28 cellular contexts compared by ENCODE assay signal in genomic region chr10:124681626-124682552, GRCh38.
DNase-seq lines count a peak whose midpoint lies in the region; ATAC-seq and TF ChIP-seq lines count a peak whose summit lies in the region.
"Had no signal": no experiment of that assay in that cellular context is flagged by ENCODE, and none has a peak within 500 bp of the region (broad histone marks: within the 10 kb centered on the region; RNA-seq: fewer than 3 reads in every experiment).

No MANE protein-coding gene starts in this region.

- intact Hi-C loops in lower lobe of right lung (cut with DNase I) = no loop called here

- no peak for ATAC-seq in CD4-positive, CD25-positive, alpha-beta regulatory T cell (ENCODE audit: low read depth in 2 of 2)
- ATAC-seq in T-helper 17 cell = no peak
- no peak for ATAC-seq in lower lobe of right lung
- ATAC-seq: activated CD8-positive, alpha-beta T cell treated with anti-CD3 and anti-CD28 coated beads for 36 hours; activated naive CD4-positive, alpha-beta T cell treated with anti-CD3 and anti-CD28 coated beads, Interleukin-2, amount 50 U/mL, for 72 hours; activated T-helper 17 cell treated with anti-CD3 and anti-CD28 coated beads, Interleukin-2, amount 50 U/mL, for 72 hours; effector memory CD8-positive, alpha-beta T cell; HCT116; stimulated activated naive CD8-positive, alpha-beta T cell treated with anti-CD3 and anti-CD28 coated beads, Interleukin-15, Interleukin-2, amounts not matched to agents 100 U/mL and 50 U/mL, for 24 hours had no signal

- no peaks in the 10 kb centered on the region for H3K9me3 ChIP-seq in CD4-positive, CD25-positive, alpha-beta regulatory T cell (ENCODE audit: control insufficient read depth in 2 of 2, low read length in 2 of 2)
- H3K9me3 ChIP-seq in T-helper 17 cell (ENCODE audit: control insufficient read depth, low read length, poor library complexity, severe bottlenecking) (no peaks in the 10 kb centered on the region), lower lobe of right lung (no peaks in the 10 kb centered on the region)
- H3K9me3 ChIP-seq: colonic mucosa, thoracic aorta had no signal

- TF ChIP-seq CTCF in lower lobe of right lung (IDR thresholded peaks at IDR 0.05) = no peak

- peaks cover 42 to 96% (median 80%) of the 10 kb centered on the region in 4 donors for H3K4me1 Mint-ChIP-seq in CD4-positive, CD25-positive, alpha-beta regulatory T cell
- peaks cover 71% of the 10 kb centered on the region for H3K4me1 Mint-ChIP-seq in T-helper 17 cell

- peaks cover 34% of the 10 kb centered on the region for H3K36me3 Mint-ChIP-seq in CD4-positive, CD25-positive, alpha-beta regulatory T cell
- peaks cover 11% of the 10 kb centered on the region for H3K36me3 Mint-ChIP-seq in T-helper 17 cell (ENCODE audit: low read depth)

- peaks cover 92% of the 10 kb centered on the region for H3K4me1 ChIP-seq in CD4-positive, CD25-positive, alpha-beta regulatory T cell (ENCODE audit: control insufficient read depth, insufficient read depth, low read length, poor library complexity, severe bottlenecking)
- peaks cover 86% of the 10 kb centered on the region for H3K4me1 ChIP-seq in lower lobe of right lung
- H3K4me1 ChIP-seq: colonic mucosa had no signal

- H3K4me3 ChIP-seq in CD4-positive, CD25-positive, alpha-beta regulatory T cell (ENCODE audit: low read depth, low read length) = no peak overlapping the region
- no peak overlapping the region for H3K4me3 ChIP-seq in lower lobe of right lung
- H3K4me3 ChIP-seq: colonic mucosa, thoracic aorta had no signal

- no peaks in the 10 kb centered on the region for H3K27me3 ChIP-seq in CD4-positive, CD25-positive, alpha-beta regulatory T cell (ENCODE audit: control insufficient read depth, insufficient read depth, low read length)
- no peaks in the 10 kb centered on the region for H3K27me3 ChIP-seq in lower lobe of right lung (ENCODE audit: low read depth)
- H3K27me3 ChIP-seq: colonic mucosa had no signal

- DNase-seq in CD4-positive, CD25-positive, alpha-beta regulatory T cell = no peak
- DNase-seq in T-helper 17 cell (no peak), lower lobe of right lung (peak; percentile 42), substantia nigra (lab: John Stamatoyannopoulos, UW) (no peak), MV-4-11 (lab: John Stamatoyannopoulos, UW) (no peak), COLO668 (lab: John Stamatoyannopoulos, UW; ENCODE audit: unreplicated experiment) (no peak)
- no peak for DNase-seq in activated naive CD4-positive, alpha-beta T cell treated with anti-CD3 and anti-CD28 coated beads, Interleukin-2, amount 50 U/mL, for 16 hours
- DNase-seq: activated CD4-positive, alpha-beta T cell treated with anti-CD3 and anti-CD28 coated beads for 1 hour; activated CD8-positive, alpha-beta memory T cell treated with anti-CD3 and anti-CD28 coated beads, Interleukin-2, amount 50 U/mL, for 48 hours; activated CD8-positive, alpha-beta T cell treated with anti-CD3 and anti-CD28 coated beads for 36 hours; amygdala; colonic mucosa; DMS79; effector memory CD8-positive, alpha-beta T cell; Kasumi-1; NCI-H1417 treated with DMSO at 0.1 percent for 48 hours; NCI-H2029 treated with DMSO at 0.1 percent for 48 hours; NCI-H2227 treated with DMSO at 0.1 percent for 48 hours; NCI-H526 treated with DMSO at 0.1 percent for 48 hours; nucleus accumbens; SHP77; stimulated activated naive CD8-positive, alpha-beta T cell treated with anti-CD3 and anti-CD28 coated beads, Interleukin-15, Interleukin-2, amounts not matched to agents 100 U/mL and 50 U/mL, for 24 hours; T-helper 2 cell had no signal

- H3K4me3 Mint-ChIP-seq in CD4-positive, CD25-positive, alpha-beta regulatory T cell = peak overlapping the region in 1 of 4 donors; percentile 86
- H3K4me3 Mint-ChIP-seq in T-helper 17 cell = peak overlapping the region; percentile 2
- H3K4me3 Mint-ChIP-seq: activated CD8-positive, alpha-beta T cell treated with anti-CD3 and anti-CD28 coated beads for 36 hours; activated T-helper 17 cell treated with anti-CD3 and anti-CD28 coated beads, Interleukin-2, amount 50 U/mL, for 72 hours; effector memory CD8-positive, alpha-beta T cell; mesothelial cell of epicardium had no signal

- no peaks in the 10 kb centered on the region for H3K9me3 Mint-ChIP-seq in CD4-positive, CD25-positive, alpha-beta regulatory T cell
- H3K9me3 Mint-ChIP-seq: activated CD8-positive, alpha-beta T cell treated with anti-CD3 and anti-CD28 coated beads for 36 hours; activated naive CD4-positive, alpha-beta T cell treated with anti-CD3 and anti-CD28 coated beads, Interleukin-2, amount 50 U/mL, for 72 hours; activated T-helper 17 cell treated with anti-CD3 and anti-CD28 coated beads, Interleukin-2, amount 50 U/mL, for 72 hours; effector memory CD8-positive, alpha-beta T cell; mesothelial cell of epicardium had no signal

- H3K27ac ChIP-seq in CD4-positive, CD25-positive, alpha-beta regulatory T cell (ENCODE audit: insufficient read depth, low read length, poor library complexity, severe bottlenecking) = peak overlapping the region; percentile 24
- H3K27ac ChIP-seq in lower lobe of right lung (no peak overlapping the region), substantia nigra (ENCODE audit: low read depth, low read length, poor library complexity, severe bottlenecking) (peak overlapping the region; percentile 75)
- H3K27ac ChIP-seq: colonic mucosa, thoracic aorta had no signal

- H3K36me3 ChIP-seq in CD4-positive, CD25-positive, alpha-beta regulatory T cell (ENCODE audit: control insufficient read depth, insufficient read depth, low read length) = peaks cover 30% of the 10 kb centered on the region
- H3K36me3 ChIP-seq in lower lobe of right lung = peaks cover 21% of the 10 kb centered on the region

- H3K27ac Mint-ChIP-seq in CD4-positive, CD25-positive, alpha-beta regulatory T cell = peak overlapping the region in 1 of 3 donors; percentile 62
- H3K27ac Mint-ChIP-seq in T-helper 17 cell = peak overlapping the region; percentile 96
- H3K27ac Mint-ChIP-seq: activated CD8-positive, alpha-beta T cell treated with anti-CD3 and anti-CD28 coated beads for 36 hours; activated naive CD4-positive, alpha-beta T cell treated with anti-CD3 and anti-CD28 coated beads, Interleukin-2, amount 50 U/mL, for 72 hours; activated T-helper 17 cell treated with anti-CD3 and anti-CD28 coated beads, Interleukin-2, amount 50 U/mL, for 72 hours; mesothelial cell of epicardium had no signal

- no peaks in the 10 kb centered on the region for H3K27me3 Mint-ChIP-seq in CD4-positive, CD25-positive, alpha-beta regulatory T cell
- no peaks in the 10 kb centered on the region for H3K27me3 Mint-ChIP-seq in T-helper 17 cell
- H3K27me3 Mint-ChIP-seq: activated CD8-positive, alpha-beta T cell treated with anti-CD3 and anti-CD28 coated beads for 36 hours; activated T-helper 17 cell treated with anti-CD3 and anti-CD28 coated beads, Interleukin-2, amount 50 U/mL, for 72 hours; effector memory CD8-positive, alpha-beta T cell had no signal
